Comparison of ENCODE assay signal across 13 cellular contexts in genomic region chr3:56771376-56771775, GRCh38. TPM values are rescaled to one million over a fixed set of nuclear protein-coding genes. Genes with fewer than 3 reads are reported as not detected.
DNase-seq lines count a peak whose midpoint lies in the region; ATAC-seq and TF ChIP-seq lines count a peak whose summit lies in the region.
"Had no signal": no experiment of that assay in that cellular context is flagged by ENCODE, and none has a peak within 500 bp of the region (broad histone marks: within the 10 kb centered on the region; RNA-seq: fewer than 3 reads in every experiment).

No MANE protein-coding gene starts in this region.

- peaks cover 94% of the 10 kb centered on the region for H3K79me2 ChIP-seq in smooth muscle cell (ENCODE audit: low read depth)

- H3K4me2 ChIP-seq in smooth muscle cell, result no peak overlapping the region

- H3K9ac ChIP-seq in smooth muscle cell (ENCODE audit: low read depth), result no peak overlapping the region

- no peaks in the 10 kb centered on the region for H3K4me1 ChIP-seq in smooth muscle cell (ENCODE audit: low read depth)

- H3K4me1 Mint-ChIP-seq in activated naive CD8-positive, alpha-beta T cell treated with anti-CD3 and anti-CD28 coated beads, Interleukin-2, amount 10 ng/mL, durations not matched to agents 7 days and 5 days, result peaks cover 56% of the 10 kb centered on the region

- H3K27ac ChIP-seq in smooth muscle cell (ENCODE audit: low read depth), result peak overlapping the region; percentile 16
- H3K27ac ChIP-seq: esophagus muscularis mucosa, upper lobe of right lung had no signal

- H3K36me3 ChIP-seq in smooth muscle cell (ENCODE audit: low read depth), result peaks cover 8% of the 10 kb centered on the region

- DNase-seq in activated CD8-positive, alpha-beta memory T cell treated with anti-CD3 and anti-CD28 coated beads for 24 hours, result peak; percentile 40
- no peak for DNase-seq in activated CD8-positive, alpha-beta memory T cell treated with anti-CD3 and anti-CD28 coated beads, Interleukin-2, amount 50 U/mL, for 4 hours
- DNase-seq in NCI-H1105 treated with DMSO at 0.1 percent for 48 hours (lab: John Stamatoyannopoulos, UW), result peak; percentile 9
- no peak for DNase-seq in activated naive CD8-positive, alpha-beta T cell treated with anti-CD3 and anti-CD28 coated beads, Interleukin-2, amount 10 ng/mL, durations not matched to agents 7 days and 5 days
- DNase-seq in smooth muscle cell (lab: John Stamatoyannopoulos, UW; ENCODE audit: unreplicated experiment), result no peak
- no peak for DNase-seq in stimulated activated naive CD4-positive, alpha-beta T cell treated with Interleukin-2 at 50 U/mL for 16 hours (lab: John Stamatoyannopoulos, UW)
- no peak for DNase-seq in posterior cingulate gyrus
- DNase-seq: amygdala; COR-L47; stimulated activated naive CD8-positive, alpha-beta T cell treated with anti-CD3 and anti-CD28 coated beads, Interleukin-15, amount 100 ng/mL, for 72 hours; upper lobe of right lung had no signal

- H3K36me3 Mint-ChIP-seq in activated naive CD8-positive, alpha-beta T cell treated with anti-CD3 and anti-CD28 coated beads, Interleukin-2, amount 10 ng/mL, durations not matched to agents 7 days and 5 days, result peaks cover 48% of the 10 kb centered on the region

- H4K20me1 ChIP-seq in smooth muscle cell (ENCODE audit: low read depth), result peaks cover 100% of the 10 kb centered on the region

- no peaks in the 10 kb centered on the region for H3K27me3 ChIP-seq in smooth muscle cell (ENCODE audit: low read depth)
- H3K27me3 ChIP-seq: esophagus muscularis mucosa, upper lobe of right lung had no signal

- H3K4me3 ChIP-seq in smooth muscle cell, result no peak overlapping the region
- H3K4me3 ChIP-seq: esophagus muscularis mucosa, upper lobe of right lung had no signal

- intact Hi-C loops in posterior cingulate gyrus (cut with DNase I), result no loop called here

- POLR2A ChIA-PET in activated naive CD8-positive, alpha-beta T cell treated with anti-CD3 and anti-CD28 coated beads, Interleukin-2, amount 10 ng/mL, durations not matched to agents 7 days and 5 days (lab: Charles Lee), result no interaction called here

- H3K27me3 Mint-ChIP-seq in activated naive CD8-positive, alpha-beta T cell treated with anti-CD3 and anti-CD28 coated beads, Interleukin-2, amount 10 ng/mL, durations not matched to agents 7 days and 5 days, result no peaks in the 10 kb centered on the region
- H3K27me3 Mint-ChIP-seq: stimulated activated naive CD8-positive, alpha-beta T cell treated with anti-CD3 and anti-CD28 coated beads, Interleukin-15, amount 100 ng/mL, for 72 hours had no signal

- H3K27ac Mint-ChIP-seq in activated naive CD8-positive, alpha-beta T cell treated with anti-CD3 and anti-CD28 coated beads, Interleukin-2, amount 10 ng/mL, durations not matched to agents 7 days and 5 days, result peak overlapping the region; percentile 65

- H3K9me3 ChIP-seq in smooth muscle cell (replicated peaks; ENCODE audit: low read depth), result no peaks in the 10 kb centered on the region
- H3K9me3 ChIP-seq: esophagus muscularis mucosa, upper lobe of right lung had no signal

- H2AFZ ChIP-seq in smooth muscle cell (ENCODE audit: low read depth), result no peak overlapping the region

- no peak overlapping the region for H3K4me3 Mint-ChIP-seq in activated naive CD8-positive, alpha-beta T cell treated with anti-CD3 and anti-CD28 coated beads, Interleukin-2, amount 10 ng/mL, durations not matched to agents 7 days and 5 days
- H3K4me3 Mint-ChIP-seq: stimulated activated naive CD8-positive, alpha-beta T cell treated with anti-CD3 and anti-CD28 coated beads, Interleukin-15, amount 100 ng/mL, for 72 hours had no signal

- no peak for ATAC-seq in activated naive CD8-positive, alpha-beta T cell treated with anti-CD3 and anti-CD28 coated beads, Interleukin-2, amount 10 ng/mL, durations not matched to agents 7 days and 5 days (ENCODE audit: low read depth)
- no peak for ATAC-seq in GM21447 (IDR thresholded peaks at IDR 0.05; ENCODE audit: unreplicated experiment)
- ATAC-seq: stimulated activated naive CD8-positive, alpha-beta T cell treated with anti-CD3 and anti-CD28 coated beads, Interleukin-15, amount 100 ng/mL, for 72 hours; upper lobe of right lung had no signal

- TF ChIP-seq CTCF in smooth muscle cell (IDR thresholded peaks at IDR 0.05; ENCODE audit: borderline replicate concordance, insufficient read depth, poor library complexity, severe bottlenecking), result no peak

- peaks cover 41% of the 10 kb centered on the region for H3F3A ChIP-seq in smooth muscle cell (ENCODE audit: low read depth)

- no peaks in the 10 kb centered on the region for H3K9me3 Mint-ChIP-seq in activated naive CD8-positive, alpha-beta T cell treated with anti-CD3 and anti-CD28 coated beads, Interleukin-2, amount 10 ng/mL, durations not matched to agents 7 days and 5 days
- H3K9me3 Mint-ChIP-seq: stimulated activated naive CD8-positive, alpha-beta T cell treated with anti-CD3 and anti-CD28 coated beads, Interleukin-15, amount 100 ng/mL, for 72 hours had no signal

RNA-seq across cellular contexts. Expression of gene ARHGEF3, which starts 30.4 kb away (rescaled TPM):
- 100 to 1,000 TPM; 130 TPM for total RNA-seq in activated naive CD8-positive, alpha-beta T cell treated with anti-CD3 and anti-CD28 coated beads, Interleukin-2, amount 10 ng/mL, durations not matched to agents 7 days and 5 days
- total RNA-seq in smooth muscle cell, result 131 and 139 TPM in 2 replicates
- polyA plus RNA-seq in smooth muscle cell, result 90.5 and 137 TPM in 2 replicates

Comparison
In these comparisons a context has a peak if more than half of its experiments do, and no peak if none do; other contexts are left out.
1. DNase-seq: peak in activated CD8-positive, alpha-beta memory T cell treated with anti-CD3 and anti-CD28 coated beads for 24 hours (single experiment) and NCI-H1105 treated with DMSO at 0.1 percent for 48 hours (single experiment); none in activated CD8-positive, alpha-beta memory T cell treated with anti-CD3 and anti-CD28 coated beads, Interleukin-2, amount 50 U/mL, for 4 hours (single experiment), activated naive CD8-positive, alpha-beta T cell treated with anti-CD3 and anti-CD28 coated beads, Interleukin-2, amount 10 ng/mL, durations not matched to agents 7 days and 5 days (single experiment), smooth muscle cell (single experiment), stimulated activated naive CD4-positive, alpha-beta T cell treated with Interleukin-2 at 50 U/mL for 16 hours (single experiment) and posterior cingulate gyrus (0 of 10).